Comparison of ENCODE assay signal across 19 cellular contexts in genomic region chr19:17527326-17527725, GRCh38. TPM values are rescaled to one million over a fixed set of nuclear protein-coding genes. Genes with fewer than 3 reads are reported as not detected.
A peak's percentile ranks its signal among the peaks of the same experiment; 100 is the strongest.
DNase-seq lines count a peak whose midpoint lies in the region; ATAC-seq and TF ChIP-seq lines count a peak whose summit lies in the region.
"Had no signal": no experiment of that assay in that cellular context is flagged by ENCODE, and none has a peak within 500 bp of the region (broad histone marks: within the 10 kb centered on the region; RNA-seq: fewer than 3 reads in every experiment).

No MANE protein-coding gene starts in this region.

- H3K36me3 Mint-ChIP-seq in memory B cell: peaks cover 22% of the 10 kb centered on the region
- H3K36me3 Mint-ChIP-seq: CD4-positive, CD25-positive, alpha-beta regulatory T cell had no signal

- peak overlapping the region; percentile 88 for H3K27ac Mint-ChIP-seq in memory B cell
- H3K27ac Mint-ChIP-seq: CD4-positive, CD25-positive, alpha-beta regulatory T cell; H9 had no signal

- peak overlapping the region; percentile 73 to 97 (median 88); a peak in 21 of 22 replicates for H3K4me2 ChIP-seq in BLaER1 treated with 17β-estradiol and CSF1 and Interleukin-3, amounts not matched to agents 10 nM and 100 nM
- H3K4me2 ChIP-seq in OCI-LY1 (ENCODE audit: low read length): peak overlapping the region; percentile 69
- H3K4me2 ChIP-seq: A549 had no signal

- no peak for DNase-seq in memory B cell (ENCODE audit: low spot score in 2 of 2)
- no peak for DNase-seq in cerebellum (ENCODE audit: low spot score)
- no peak for DNase-seq in stimulated activated naive CD4-positive, alpha-beta T cell (lab: John Stamatoyannopoulos, UW)
- no peak for DNase-seq in NCI-H1694 (lab: John Stamatoyannopoulos, UW)
- DNase-seq: CD4-positive, CD25-positive, alpha-beta regulatory T cell; DMS79 treated with DMSO at 0.1 percent for 48 hours; GF-D8; H9; NCI-H1092; NCI-H2107; NCI-H345; NCI-H774; SHP77 had no signal

- H4K20me1 ChIP-seq in BLaER1 treated with 17β-estradiol and CSF1 and Interleukin-3, amounts not matched to agents 10 nM and 100 nM: no peaks in the 10 kb centered on the region; a peak in 1 of 22 replicates
- no peaks in the 10 kb centered on the region for H4K20me1 ChIP-seq in OCI-LY1 (ENCODE audit: insufficient read depth, low read length)

- ATAC-seq in memory B cell (ENCODE audit: low read depth) (peak; percentile 6), HG02884 (IDR thresholded peaks at IDR 0.05; ENCODE audit: unreplicated experiment) (no peak)

- peak overlapping the region in 9 of 11 experiments; percentile 16 to 85 (median 69); a peak in 15 of 22 replicates for H3K9ac ChIP-seq in BLaER1 treated with 17β-estradiol and CSF1 and Interleukin-3, amounts not matched to agents 10 nM and 100 nM
- peak overlapping the region; percentile 23; the same call in 1 of the 2 replicates for H3K9ac ChIP-seq in OCI-LY1 (ENCODE audit: low read length)

- H2AFZ ChIP-seq in OCI-LY1 (ENCODE audit: low read length): no peak overlapping the region

- H3K36me3 ChIP-seq in BLaER1 treated with 17β-estradiol and CSF1 and Interleukin-3, amounts not matched to agents 10 nM and 100 nM: peaks cover 0 to 19% (median 7%) of the 10 kb centered on the region in 11 experiments; a peak in 10 of 22 replicates
- H3K36me3 ChIP-seq in OCI-LY1 (ENCODE audit: insufficient read depth, low read length): peaks cover 11% of the 10 kb centered on the region
- H3K36me3 ChIP-seq: Peyer's patch had no signal

- H3K4me1 ChIP-seq in BLaER1 treated with 17β-estradiol and CSF1 and Interleukin-3, amounts not matched to agents 10 nM and 100 nM: peaks cover 63 to 96% (median 80%) of the 10 kb centered on the region in 10 experiments
- H3K4me1 ChIP-seq in OCI-LY1 (ENCODE audit: insufficient read depth, low read length, severe bottlenecking): peaks cover 54% of the 10 kb centered on the region

- peaks cover 3% of the 10 kb centered on the region for H3K9me3 Mint-ChIP-seq in memory B cell

- no peak for TF ChIP-seq CTCF in GM12875 (IDR thresholded peaks at IDR 0.05; ENCODE audit: borderline replicate concordance, insufficient read depth, low read depth, low read length)
- TF ChIP-seq CTCF in OCI-LY1 (IDR thresholded peaks at IDR 0.05; ENCODE audit: low read length): no peak

- H3F3A ChIP-seq in OCI-LY1 (ENCODE audit: insufficient read depth, low read length): no peaks in the 10 kb centered on the region

- H3K27me3 ChIP-seq in BLaER1 treated with 17β-estradiol and CSF1 and Interleukin-3, amounts not matched to agents 10 nM and 100 nM: no peaks in the 10 kb centered on the region; a peak in 1 of 22 replicates
- H3K27me3 ChIP-seq in OCI-LY1 (ENCODE audit: insufficient read depth, low read length): no peaks in the 10 kb centered on the region
- H3K27me3 ChIP-seq: Peyer's patch had no signal

- peaks cover 46% of the 10 kb centered on the region for H3K4me1 Mint-ChIP-seq in memory B cell

- H3K79me2 ChIP-seq in OCI-LY1 (ENCODE audit: insufficient read depth, low read length): no peaks in the 10 kb centered on the region

- no peaks in the 10 kb centered on the region for H3K9me2 ChIP-seq in OCI-LY1 (ENCODE audit: low read depth, low read length)

- H3K9me3 ChIP-seq in BLaER1 treated with 17β-estradiol and CSF1 and Interleukin-3, amounts not matched to agents 10 nM and 100 nM (replicated peaks in 1 of 11): peaks cover 7 to 20% (median 14%) of the 10 kb centered on the region in 11 experiments; a peak in 21 of 22 replicates
- no peaks in the 10 kb centered on the region for H3K9me3 ChIP-seq in OCI-LY1 (ENCODE audit: low read length)
- H3K9me3 ChIP-seq: A549 had no signal

- H3K27ac ChIP-seq in BLaER1 treated with 17β-estradiol and CSF1 and Interleukin-3, amounts not matched to agents 10 nM and 100 nM: peak overlapping the region in 8 of 11 experiments; percentile 59 to 97 (median 94); a peak in 16 of 22 replicates
- peak overlapping the region; percentile 87 for H3K27ac ChIP-seq in OCI-LY1 (ENCODE audit: low read depth, low read length, poor library complexity, severe bottlenecking)
- H3K27ac ChIP-seq: A549 had no signal

- H3K4me3 Mint-ChIP-seq in memory B cell: peak overlapping the region; percentile 89
- H3K4me3 Mint-ChIP-seq: CD4-positive, CD25-positive, alpha-beta regulatory T cell; H9 had no signal

- peak overlapping the region in 7 of 10 experiments; percentile 44 to 62 (median 53); a peak in 12 of 20 replicates for H3K4me3 ChIP-seq in BLaER1 treated with 17β-estradiol and CSF1 and Interleukin-3, amounts not matched to agents 10 nM and 100 nM
- H3K4me3 ChIP-seq in GM12875 (ENCODE audit: low read depth, low read length) (peak overlapping the region; percentile 45), OCI-LY1 (ENCODE audit: low read depth, low read length, poor library complexity, severe bottlenecking) (peak overlapping the region; percentile 54)
- H3K4me3 ChIP-seq: A549 had no signal

- no peaks in the 10 kb centered on the region for H3K27me3 Mint-ChIP-seq in memory B cell

RNA-seq across cellular contexts. Expression of gene PGLS, which starts 15.9 kb away (rescaled TPM):
- total RNA-seq in cerebellum: 31.0 TPM

RNA-seq across cellular contexts. Expression of gene COLGALT1, which starts 28.1 kb away (rescaled TPM):
- 19.1 TPM for total RNA-seq in cerebellum

RNA-seq across cellular contexts. Expression of gene SLC27A1, which starts 57.0 kb away (rescaled TPM):
- 23.0 TPM for total RNA-seq in cerebellum
